9 cellular contexts compared by ENCODE assay signal in genomic region chr11:134270250-134270714, GRCh38. TPM values are rescaled to one million over a fixed set of nuclear protein-coding genes. Genes with fewer than 3 reads are reported as not detected.
DNase-seq lines count a peak whose midpoint lies in the region; ATAC-seq and TF ChIP-seq lines count a peak whose summit lies in the region.
"Had no signal": no experiment of that assay in that cellular context is flagged by ENCODE, and none has a peak within 500 bp of the region (broad histone marks: within the 10 kb centered on the region; RNA-seq: fewer than 3 reads in every experiment).

No MANE protein-coding gene starts in this region.

- H3K36me3 Mint-ChIP-seq in activated CD4-positive, alpha-beta T cell treated with anti-CD3 and anti-CD28 coated beads for 36 hours (ENCODE audit: low read depth), result no peaks in the 10 kb centered on the region
- no peaks in the 10 kb centered on the region for H3K36me3 Mint-ChIP-seq in activated naive CD8-positive, alpha-beta T cell treated with anti-CD3 and anti-CD28 coated beads for 36 hours
- H3K36me3 Mint-ChIP-seq in neural progenitor cell, result peaks cover under 1% of the 10 kb centered on the region

- H3K27me3 ChIP-seq in MM.1S (replicated peaks; ENCODE audit: insufficient read depth, low read length), result no peaks in the 10 kb centered on the region
- peaks cover 54% of the 10 kb centered on the region for H3K27me3 ChIP-seq in neural progenitor cell

- intact Hi-C loops in activated CD4-positive, alpha-beta T cell treated with anti-CD3 and anti-CD28 coated beads for 36 hours (cut with DNase I, micrococcal nuclease), result no loop called here
- intact Hi-C loops in left cardiac atrium (cut with DNase I), result no loop called here

- POLR2A ChIA-PET in activated CD4-positive, alpha-beta T cell treated with anti-CD3 and anti-CD28 coated beads for 36 hours (lab: Charles Lee), result no interaction called here

- no peaks in the 10 kb centered on the region for H3K9me2 ChIP-seq in MM.1S (replicated peaks; ENCODE audit: insufficient read depth, low read length)

- H3K9me3 Mint-ChIP-seq in activated CD4-positive, alpha-beta T cell treated with anti-CD3 and anti-CD28 coated beads for 36 hours (ENCODE audit: low read depth), result no peaks in the 10 kb centered on the region
- H3K9me3 Mint-ChIP-seq in activated naive CD8-positive, alpha-beta T cell treated with anti-CD3 and anti-CD28 coated beads for 36 hours, result no peaks in the 10 kb centered on the region
- H3K9me3 Mint-ChIP-seq in neural progenitor cell, result no peaks in the 10 kb centered on the region

- H3K9me3 ChIP-seq in MM.1S (replicated peaks; ENCODE audit: insufficient read depth, low read length), result no peaks in the 10 kb centered on the region
- H3K9me3 ChIP-seq in neural progenitor cell (ENCODE audit: low read depth), result no peaks in the 10 kb centered on the region

- H2AFZ ChIP-seq in MM.1S (ENCODE audit: low read length) (peak overlapping the region; percentile 16; the same call in 1 of the 2 replicates), neural progenitor cell (replicated peaks) (no peak overlapping the region)
- H2AFZ ChIP-seq: hepatocyte had no signal

- peaks cover 22% of the 10 kb centered on the region for H3K4me1 ChIP-seq in MM.1S (ENCODE audit: low read length)
- peaks cover 6% of the 10 kb centered on the region for H3K4me1 ChIP-seq in neural progenitor cell

- CTCF ChIA-PET in activated CD4-positive, alpha-beta T cell treated with anti-CD3 and anti-CD28 coated beads for 36 hours (lab: Charles Lee), result interaction anchor here (0.6 to 1.8 kb wide), 6 partner anchors 8 to 354 kb away, joined by 3 to 7 read pairs (median 3); partner anchors contain the start of gene ACAD8

- no peak overlapping the region for H3K4me3 Mint-ChIP-seq in activated CD4-positive, alpha-beta T cell treated with anti-CD3 and anti-CD28 coated beads for 36 hours
- no peak overlapping the region for H3K4me3 Mint-ChIP-seq in activated naive CD8-positive, alpha-beta T cell treated with anti-CD3 and anti-CD28 coated beads for 36 hours
- H3K4me3 Mint-ChIP-seq in neural progenitor cell, result no peak overlapping the region

- ATAC-seq in activated CD4-positive, alpha-beta T cell treated with anti-CD3 and anti-CD28 coated beads for 36 hours, result peak; percentile 38
- no peak for ATAC-seq in HG03045 (IDR thresholded peaks at IDR 0.05; ENCODE audit: unreplicated experiment)
- ATAC-seq in left cardiac atrium, result no peak

- peaks cover 41% of the 10 kb centered on the region for H3K4me1 Mint-ChIP-seq in activated CD4-positive, alpha-beta T cell treated with anti-CD3 and anti-CD28 coated beads for 36 hours
- H3K4me1 Mint-ChIP-seq in activated naive CD8-positive, alpha-beta T cell treated with anti-CD3 and anti-CD28 coated beads for 36 hours, result peaks cover 43% of the 10 kb centered on the region
- peaks cover 44% of the 10 kb centered on the region for H3K4me1 Mint-ChIP-seq in neural progenitor cell

- TF ChIP-seq CTCF in MM.1S (IDR thresholded peaks at IDR 0.05; ENCODE audit: low read length) (peak; percentile 49), neural progenitor cell (IDR thresholded peaks at IDR 0.05) (peak; percentile 47)

- H3F3A ChIP-seq in MM.1S (ENCODE audit: insufficient read depth, low read length), result no peaks in the 10 kb centered on the region
- H3F3A ChIP-seq in neural progenitor cell (ENCODE audit: low read depth), result no peaks in the 10 kb centered on the region

- H4K20me1 ChIP-seq in MM.1S (ENCODE audit: insufficient read depth, low read length), result no peaks in the 10 kb centered on the region
- H4K20me1 ChIP-seq in neural progenitor cell (ENCODE audit: low read depth), result peaks cover 12% of the 10 kb centered on the region

- peak; percentile 36 for DNase-seq in activated CD4-positive, alpha-beta T cell treated with anti-CD3 and anti-CD28 coated beads for 36 hours
- no peak for DNase-seq in activated CD4-positive, alpha-beta T cell treated with anti-CD3 and anti-CD28 coated beads, Interleukin-2, amount 50 U/mL, for 4 hours
- DNase-seq in MM.1S (peak; percentile 66), neural progenitor cell (ENCODE audit: low spot score) (peak; percentile 52), Kasumi-1 (lab: John Stamatoyannopoulos, UW) (no peak), left cardiac atrium (no peak)
- DNase-seq in activated naive CD8-positive, alpha-beta T cell treated with anti-CD3 and anti-CD28 coated beads for 36 hours, result peak; percentile 14

- H3K79me2 ChIP-seq in MM.1S (ENCODE audit: low read length) (peaks cover 7% of the 10 kb centered on the region), neural progenitor cell (ENCODE audit: low read depth) (no peaks in the 10 kb centered on the region)
- H3K79me2 ChIP-seq: hepatocyte had no signal

- H3K9ac ChIP-seq in MM.1S (ENCODE audit: low read length), result no peak overlapping the region
- no peak overlapping the region for H3K9ac ChIP-seq in neural progenitor cell

- H3K4me3 ChIP-seq in MM.1S (ENCODE audit: low read length) (peak overlapping the region; percentile 28; the same call in 1 of the 2 replicates), neural progenitor cell (no peak overlapping the region)
- H3K4me3 ChIP-seq: hepatocyte had no signal

- H3K27ac ChIP-seq in MM.1S (ENCODE audit: low read length) (no peak overlapping the region; the same call in 1 of the 2 replicates), neural progenitor cell (no peak overlapping the region)
- H3K27ac ChIP-seq: hepatocyte had no signal

- H3K4me2 ChIP-seq in MM.1S (ENCODE audit: low read depth, low read length) (peak overlapping the region; percentile 67), neural progenitor cell (no peak overlapping the region)
- H3K4me2 ChIP-seq: hepatocyte had no signal

- H3K27ac Mint-ChIP-seq in activated CD4-positive, alpha-beta T cell treated with anti-CD3 and anti-CD28 coated beads for 36 hours, result peak overlapping the region; percentile 20
- H3K27ac Mint-ChIP-seq in activated naive CD8-positive, alpha-beta T cell treated with anti-CD3 and anti-CD28 coated beads for 36 hours, result no peak overlapping the region
- no peak overlapping the region for H3K27ac Mint-ChIP-seq in neural progenitor cell

- H3K27me3 Mint-ChIP-seq in activated CD4-positive, alpha-beta T cell treated with anti-CD3 and anti-CD28 coated beads for 36 hours, result no peaks in the 10 kb centered on the region
- no peaks in the 10 kb centered on the region for H3K27me3 Mint-ChIP-seq in activated naive CD8-positive, alpha-beta T cell treated with anti-CD3 and anti-CD28 coated beads for 36 hours
- peaks cover 29% of the 10 kb centered on the region for H3K27me3 Mint-ChIP-seq in neural progenitor cell (ENCODE audit: insufficient read depth, low read depth)

- H3K36me3 ChIP-seq in MM.1S (replicated peaks; ENCODE audit: insufficient read depth, low read length) (no peaks in the 10 kb centered on the region), neural progenitor cell (no peaks in the 10 kb centered on the region)

RNA-seq across cellular contexts. Expression of gene GLB1L3, which starts 5.9 kb away (rescaled TPM):
- 10 to 100 TPM; 11.7 to 12.2 TPM for total RNA-seq in activated CD4-positive, alpha-beta T cell treated with anti-CD3 and anti-CD28 coated beads for 36 hours
- 10 to 100 TPM in 1 of 2 experiments, 1 to 10 TPM in 1; 9.8 to 10.9 TPM for total RNA-seq in activated naive CD8-positive, alpha-beta T cell treated with anti-CD3 and anti-CD28 coated beads for 36 hours
- 0.09 TPM in 1 of 2 replicates, not detected in the other for total RNA-seq in neural progenitor cell (ENCODE audit: low replicate concordance)
- total RNA-seq in left cardiac atrium, result not detected

RNA-seq across cellular contexts. Expression of gene ACAD8, which starts 16.9 kb away (rescaled TPM):
- total RNA-seq in activated CD4-positive, alpha-beta T cell treated with anti-CD3 and anti-CD28 coated beads for 36 hours, result 10 to 100 TPM; 12.4 to 16.6 TPM
- total RNA-seq in activated naive CD8-positive, alpha-beta T cell treated with anti-CD3 and anti-CD28 coated beads for 36 hours, result 10 to 100 TPM; 20.9 to 21.1 TPM
- 34.5 and 48.4 TPM in 2 replicates for total RNA-seq in neural progenitor cell (ENCODE audit: low replicate concordance)
- 10 to 100 TPM; 25.7 to 27.3 TPM for total RNA-seq in left cardiac atrium

RNA-seq across cellular contexts. Expression of gene THYN1, which starts 17.1 kb away (rescaled TPM):
- 10 to 100 TPM; 75.5 to 89.5 TPM for total RNA-seq in activated CD4-positive, alpha-beta T cell treated with anti-CD3 and anti-CD28 coated beads for 36 hours
- total RNA-seq in activated naive CD8-positive, alpha-beta T cell treated with anti-CD3 and anti-CD28 coated beads for 36 hours, result 10 to 100 TPM; 79.5 to 79.8 TPM
- total RNA-seq in neural progenitor cell (ENCODE audit: low replicate concordance) (76.0 and 109 TPM in 2 replicates), left cardiac atrium (10 to 100 TPM; 32.5 to 37.1 TPM)

RNA-seq across cellular contexts. Expression of gene VPS26B, which starts 45.8 kb away (rescaled TPM):
- total RNA-seq in activated CD4-positive, alpha-beta T cell treated with anti-CD3 and anti-CD28 coated beads for 36 hours, result 10 to 100 TPM; 32.4 to 32.5 TPM
- 10 to 100 TPM; 28.8 to 30.3 TPM for total RNA-seq in activated naive CD8-positive, alpha-beta T cell treated with anti-CD3 and anti-CD28 coated beads for 36 hours
- total RNA-seq in neural progenitor cell (ENCODE audit: low replicate concordance), result 17.6 and 19.5 TPM in 2 replicates
- 10 to 100 TPM; 25.7 to 29.4 TPM for total RNA-seq in left cardiac atrium

RNA-seq across cellular contexts. Expression of gene NCAPD3, which starts 46.5 kb away (rescaled TPM):
- total RNA-seq in activated CD4-positive, alpha-beta T cell treated with anti-CD3 and anti-CD28 coated beads for 36 hours, result 10 to 100 TPM; 78.9 to 92.1 TPM
- total RNA-seq in activated naive CD8-positive, alpha-beta T cell treated with anti-CD3 and anti-CD28 coated beads for 36 hours, result 10 to 100 TPM; 93.4 to 96.7 TPM
- total RNA-seq in neural progenitor cell (ENCODE audit: low replicate concordance), result 41.0 and 45.0 TPM in 2 replicates
- 10 to 100 TPM in 1 of 2 donors, 1 to 10 TPM in 1; 9.4 to 11.5 TPM for total RNA-seq in left cardiac atrium

Comparison
In these comparisons a context has a peak if more than half of its experiments do, and no peak if none do; other contexts are left out.
1. DNase-seq: peak in activated CD4-positive, alpha-beta T cell treated with anti-CD3 and anti-CD28 coated beads for 36 hours (single experiment), MM.1S (single experiment), activated naive CD8-positive, alpha-beta T cell treated with anti-CD3 and anti-CD28 coated beads for 36 hours (single experiment) and neural progenitor cell (single experiment); none in activated CD4-positive, alpha-beta T cell treated with anti-CD3 and anti-CD28 coated beads, Interleukin-2, amount 50 U/mL, for 4 hours (0 of 2), Kasumi-1 (0 of 2) and left cardiac atrium (single experiment).